Comparison of ENCODE assay signal across 28 cellular contexts in genomic region chr2:101570121-101570520, GRCh38.
A peak's percentile ranks its signal among the peaks of the same experiment; 100 is the strongest.
DNase-seq lines count a peak whose midpoint lies in the region; ATAC-seq and TF ChIP-seq lines count a peak whose summit lies in the region.
"Had no signal": no experiment of that assay in that cellular context is flagged by ENCODE, and none has a peak within 500 bp of the region (broad histone marks: within the 10 kb centered on the region; RNA-seq: fewer than 3 reads in every experiment).

No MANE protein-coding gene starts in this region.

- no peaks in the 10 kb centered on the region for H3K36me3 ChIP-seq in Caco-2 (ENCODE audit: control insufficient read depth, insufficient read depth, low read length)
- H3K36me3 ChIP-seq: BLaER1, brain microvascular endothelial cell, esophagus muscularis mucosa, heart left ventricle, SJCRH30, suprapubic skin, upper lobe of left lung had no signal

- BruUV-seq in Caco-2 (replicated peaks; lab: Mats Ljungman, UMichigan), result no TSS peak

- intact Hi-C loops in Caco-2 (cut with micrococcal nuclease; ENCODE audit: unreplicated experiment), result no loop called here

- H3K4me3 ChIP-seq in Caco-2 (ENCODE audit: low read depth, low read length) (no peak overlapping the region), NB4 (ENCODE audit: low read depth, low read length) (no peak overlapping the region), fibroblast of villous mesenchyme (ENCODE audit: low read depth, low read length) (no peak overlapping the region)
- H3K4me3 ChIP-seq: BLaER1, esophagus muscularis mucosa, heart left ventricle, SJCRH30, suprapubic skin, upper lobe of left lung had no signal

- peaks cover 11% of the 10 kb centered on the region for H3K4me1 Mint-ChIP-seq in activated CD8-positive, alpha-beta memory T cell treated with anti-CD3 and anti-CD28 coated beads, Interleukin-2, amount 10 ng/mL, durations not matched to agents 7 days and 5 days
- H3K4me1 Mint-ChIP-seq in Caco-2 (ENCODE audit: low read depth, unreplicated experiment), result peaks cover 55% of the 10 kb centered on the region

- ATAC-seq in activated CD8-positive, alpha-beta memory T cell treated with anti-CD3 and anti-CD28 coated beads, Interleukin-2, amount 10 ng/mL, durations not matched to agents 7 days and 5 days, result no peak
- no peak for ATAC-seq in GM21515 (IDR thresholded peaks at IDR 0.05; ENCODE audit: unreplicated experiment)
- ATAC-seq: foreskin keratinocyte, HCT116, heart left ventricle had no signal

- no peak overlapping the region for H3K4me3 Mint-ChIP-seq in activated CD8-positive, alpha-beta memory T cell treated with anti-CD3 and anti-CD28 coated beads, Interleukin-2, amount 10 ng/mL, durations not matched to agents 7 days and 5 days
- no peak overlapping the region for H3K4me3 Mint-ChIP-seq in Caco-2 (ENCODE audit: unreplicated experiment)

- H3K27me3 Mint-ChIP-seq in activated CD8-positive, alpha-beta memory T cell treated with anti-CD3 and anti-CD28 coated beads, Interleukin-2, amount 10 ng/mL, durations not matched to agents 7 days and 5 days, result peaks cover 15% of the 10 kb centered on the region
- H3K27me3 Mint-ChIP-seq in Caco-2 (ENCODE audit: insufficient read depth, unreplicated experiment), result no peaks in the 10 kb centered on the region

- no peaks in the 10 kb centered on the region for H3K27me3 ChIP-seq in Caco-2 (replicated peaks; ENCODE audit: control insufficient read depth, insufficient read depth, low read length)
- H3K27me3 ChIP-seq: BLaER1, brain microvascular endothelial cell, esophagus muscularis mucosa, SJCRH30, upper lobe of left lung had no signal

- H3K9me3 Mint-ChIP-seq in activated CD8-positive, alpha-beta memory T cell treated with anti-CD3 and anti-CD28 coated beads, Interleukin-2, amount 10 ng/mL, durations not matched to agents 7 days and 5 days (ENCODE audit: low read depth), result peaks cover 3% of the 10 kb centered on the region
- H3K9me3 Mint-ChIP-seq in Caco-2 (ENCODE audit: unreplicated experiment), result no peaks in the 10 kb centered on the region

- peaks cover 44% of the 10 kb centered on the region for H3K4me1 ChIP-seq in Caco-2
- H3K4me1 ChIP-seq: BLaER1, esophagus muscularis mucosa, heart left ventricle, SJCRH30, suprapubic skin, upper lobe of left lung had no signal

- no peaks in the 10 kb centered on the region for H3K9me3 ChIP-seq in Caco-2
- H3K9me3 ChIP-seq: BLaER1, esophagus muscularis mucosa, heart left ventricle, SJCRH30, suprapubic skin, upper lobe of left lung had no signal

- POLR2A ChIA-PET in Caco-2 (lab: Charles Lee), result no interaction called here

- DNase-seq in activated CD8-positive, alpha-beta memory T cell treated with anti-CD3 and anti-CD28 coated beads, Interleukin-2, amount 10 ng/mL, durations not matched to agents 7 days and 5 days, result no peak
- DNase-seq in activated CD8-positive, alpha-beta memory T cell treated with anti-CD3 and anti-CD28 coated beads, Interleukin-2, amount 50 U/mL, for 4 hours, result no peak
- DNase-seq in Caco-2 (no peak), NB4 (ENCODE audit: low read depth) (peak; percentile 66), fibroblast of villous mesenchyme (ENCODE audit: low read depth) (peak; percentile 94), NCI-H69 (lab: John Stamatoyannopoulos, UW) (no peak)
- DNase-seq: amygdala; brain microvascular endothelial cell; Calu3; cerebellar nuclear complex; dermis blood vessel endothelial cell; DMS79 treated with DMSO at 0.1 percent for 48 hours; foreskin keratinocyte; heart left ventricle; NCI-H1092 treated with DMSO at 0.1 percent for 48 hours; NCI-H187; NCI-H2171; NCI-H510A; NK-92 treated with Interleukin-12 subunit alpha and Interleukin-12 subunit beta, amount 100 ng/mL, for 24 hours; SJCRH30; small intestine; SW 1271; upper lobe of left lung had no signal

- peaks cover 4% of the 10 kb centered on the region for H3K36me3 Mint-ChIP-seq in activated CD8-positive, alpha-beta memory T cell treated with anti-CD3 and anti-CD28 coated beads, Interleukin-2, amount 10 ng/mL, durations not matched to agents 7 days and 5 days
- peaks cover 13% of the 10 kb centered on the region for H3K36me3 Mint-ChIP-seq in Caco-2 (ENCODE audit: insufficient read depth, unreplicated experiment)

- peak overlapping the region; percentile 82 for H3K27ac Mint-ChIP-seq in activated CD8-positive, alpha-beta memory T cell treated with anti-CD3 and anti-CD28 coated beads, Interleukin-2, amount 10 ng/mL, durations not matched to agents 7 days and 5 days
- peak overlapping the region; percentile 17 for H3K27ac Mint-ChIP-seq in Caco-2 (ENCODE audit: unreplicated experiment)

- CTCF ChIA-PET in activated CD8-positive, alpha-beta memory T cell treated with anti-CD3 and anti-CD28 coated beads, Interleukin-2, amount 10 ng/mL, durations not matched to agents 7 days and 5 days (lab: Charles Lee), result no interaction called here
- CTCF ChIA-PET in Caco-2 (lab: Charles Lee), result no interaction called here

- TF ChIP-seq POLR2A in NB4 (IDR thresholded peaks at IDR 0.05; ENCODE audit: extremely low read depth, insufficient read length), result no peak

- TF ChIP-seq CTCF in Caco-2 (IDR thresholded peaks at IDR 0.05; ENCODE audit: insufficient read depth in 1 of 2, low read depth in 1 of 2, low read length in 1 of 2, severe bottlenecking in 1 of 2, unreplicated experiment in 1 of 2) (no peak), NB4 (IDR thresholded peaks at IDR 0.05; ENCODE audit: low read depth, low read length) (no peak), fibroblast of villous mesenchyme (IDR thresholded peaks at IDR 0.05; ENCODE audit: insufficient read depth, low read depth, low read length) (no peak)

Comparison
In these comparisons a context has a peak if more than half of its experiments do, and no peak if none do; other contexts are left out.
1. DNase-seq: peak in NB4 (single experiment) and fibroblast of villous mesenchyme (single experiment); none in activated CD8-positive, alpha-beta memory T cell treated with anti-CD3 and anti-CD28 coated beads, Interleukin-2, amount 10 ng/mL, durations not matched to agents 7 days and 5 days (single experiment), activated CD8-positive, alpha-beta memory T cell treated with anti-CD3 and anti-CD28 coated beads, Interleukin-2, amount 50 U/mL, for 4 hours (single experiment), Caco-2 (0 of 2) and NCI-H69 (single experiment).